ENCODE assay signal across 9 cellular contexts in the genomic region with DNA sequence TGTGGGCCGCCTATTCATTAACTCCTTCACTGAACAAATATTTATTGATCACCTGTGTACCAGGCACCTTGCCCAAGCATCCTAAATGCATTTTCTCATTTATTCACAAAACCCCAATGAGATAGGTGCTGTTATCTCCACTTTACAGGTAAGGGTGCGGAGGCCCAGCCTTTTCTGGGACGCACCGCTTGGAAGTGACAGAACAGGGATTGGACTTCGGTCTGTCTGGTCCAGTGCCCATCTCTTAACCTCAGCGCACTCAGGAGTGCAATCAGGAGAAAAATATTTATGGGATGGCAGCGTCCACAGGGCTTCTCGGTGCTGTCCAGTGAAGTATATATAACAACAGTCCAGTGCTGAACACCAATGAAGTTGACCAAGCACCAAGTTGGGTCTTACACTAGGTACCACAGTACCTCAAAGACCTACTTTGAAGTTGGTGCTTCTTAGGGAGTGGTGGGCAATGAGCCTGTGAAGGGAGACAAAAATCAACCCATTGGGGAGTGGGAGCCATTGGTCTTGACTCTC. TPM values are rescaled to one million over a fixed set of nuclear protein-coding genes. Genes with fewer than 3 reads are reported as not detected.
DNase-seq lines count a peak whose midpoint lies in the region; ATAC-seq, FAIRE-seq and TF ChIP-seq lines count a peak whose summit lies in the region.
"Had no signal": no experiment of that assay in that cellular context is flagged by ENCODE, and none has a peak within 500 bp of the region (broad histone marks: within the 10 kb centered on the region; RNA-seq: fewer than 3 reads in every experiment).

No MANE protein-coding gene starts in this region.

- WGBS in psoas muscle, 3 donors: 74 to 80% (median 76%) methylated on average over 8 of the region's 8 CpGs

- no peak for DNase-seq in GM12864 (ENCODE audit: low read depth)
- DNase-seq in T-cell: no peak
- DNase-seq in fibroblast of villous mesenchyme (ENCODE audit: low read depth): no peak
- no peak for DNase-seq in psoas muscle
- DNase-seq in NCI-H2081 (lab: John Stamatoyannopoulos, UW): no peak
- DNase-seq in GM19239 (ENCODE audit: insufficient read length, low spot score): no peak

- peaks cover 6 to 9% of the 10 kb centered on the region in 2 donors for H3K27me3 Mint-ChIP-seq in T-cell

- no peak for FAIRE-seq in GM19239 (lab: Jason Lieb, UNC)

- ATAC-seq in T-cell (replicated peaks in 1 of 4) (no peak), psoas muscle (no peak), GM18505 (IDR thresholded peaks at IDR 0.05; ENCODE audit: unreplicated experiment) (no peak), HG02610 (IDR thresholded peaks at IDR 0.05; ENCODE audit: unreplicated experiment) (no peak)

- no peak overlapping the region for H3K27ac ChIP-seq in psoas muscle
- H3K27ac ChIP-seq: epithelial cell of prostate had no signal

- no peaks in the 10 kb centered on the region for H3K36me3 Mint-ChIP-seq in T-cell

- peaks cover 8 to 14% (median 12%) of the 10 kb centered on the region in 3 donors for H3K4me1 Mint-ChIP-seq in T-cell

- H3K27me3 ChIP-seq in psoas muscle (ENCODE audit: insufficient read depth in 3 of 3, low read length in 2 of 3): no peaks in the 10 kb centered on the region

- CTCF ChIA-PET in T-cell (lab: Charles Lee): interaction anchor here in 1 of 2 donors (1.5 kb wide), 1 partner anchor 21 kb away, joined by 9 read pairs; no protein-coding TSS in a partner anchor

- POLR2A ChIA-PET in T-cell (lab: Charles Lee): no interaction called here

- H3K9me3 ChIP-seq in psoas muscle: no peaks in the 10 kb centered on the region

- intact Hi-C loops in psoas muscle (cut with DNase I): no loop called here

- H3K4me3 Mint-ChIP-seq in T-cell: peak overlapping the region; percentile 77 to 83 (median 82)

- peaks cover 0 to 4% of the 10 kb centered on the region in 2 donors for H3K36me3 ChIP-seq in psoas muscle (ENCODE audit: insufficient read depth in 1 of 2, low read depth in 1 of 2)

- H3K9me3 Mint-ChIP-seq in T-cell: no peaks in the 10 kb centered on the region

- H3K4me1 ChIP-seq in psoas muscle: peaks cover 5% of the 10 kb centered on the region

- no peak for TF ChIP-seq POLR2A in GM18505 (IDR thresholded peaks at IDR 0.05; ENCODE audit: borderline replicate concordance, extremely low read depth, insufficient read depth, insufficient read length)

- H3K4me3 ChIP-seq in GM12864 (ENCODE audit: low read depth, low read length) (peak overlapping the region; percentile 58), fibroblast of villous mesenchyme (ENCODE audit: low read depth, low read length) (peak overlapping the region; percentile 70), psoas muscle (peak overlapping the region; percentile 80)

- no peak overlapping the region for H3K27ac Mint-ChIP-seq in T-cell

- TF ChIP-seq CTCF in GM12864 (IDR thresholded peaks at IDR 0.05; ENCODE audit: low read depth, low read length, missing control alignments): no peak
- no peak for TF ChIP-seq CTCF in fibroblast of villous mesenchyme (IDR thresholded peaks at IDR 0.05; ENCODE audit: insufficient read depth, low read depth, low read length)
- TF ChIP-seq CTCF in psoas muscle (IDR thresholded peaks at IDR 0.05): no peak

RNA-seq across cellular contexts. Expression of a gene that starts 18.9 kb away (rescaled TPM):
- total RNA-seq in T-cell (1 to 10 TPM; 3.3 to 5.7 (median 3.6) TPM), fibroblast of villous mesenchyme (0.86 and 1.3 TPM in 2 replicates), psoas muscle (1 to 10 TPM; 2.2 to 4.8 (median 3.1) TPM)
- polyA plus RNA-seq in psoas muscle: 1 to 10 TPM; 1.2 to 1.9 (median 1.7) TPM
